Comparison of ENCODE assay signal across 18 cellular contexts in the genomic region with DNA sequence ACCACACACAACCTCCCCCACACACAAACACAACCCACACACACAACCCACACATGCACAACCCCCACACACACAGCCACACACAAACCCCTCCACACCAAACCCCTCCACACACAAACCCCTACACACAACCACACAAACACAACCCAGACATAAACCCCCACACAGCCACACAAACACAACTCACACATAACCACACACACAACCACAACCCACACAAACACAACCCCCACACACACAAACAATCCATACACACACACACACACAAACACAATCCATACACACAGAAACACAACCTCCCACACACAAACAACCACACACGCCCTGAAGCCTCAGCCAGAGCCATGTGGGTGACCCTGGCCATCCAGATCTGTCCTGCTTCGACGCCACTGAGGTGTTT. TPM values are rescaled to one million over a fixed set of nuclear protein-coding genes. Genes with fewer than 3 reads are reported as not detected.
DNase-seq lines count a peak whose midpoint lies in the region; ATAC-seq and TF ChIP-seq lines count a peak whose summit lies in the region.
"Had no signal": no experiment of that assay in that cellular context is flagged by ENCODE, and none has a peak within 500 bp of the region (broad histone marks: within the 10 kb centered on the region; RNA-seq: fewer than 3 reads in every experiment).

No MANE protein-coding gene starts in this region.

- CTCF ChIA-PET in activated CD8-positive, alpha-beta T cell treated with anti-CD3 and anti-CD28 coated beads, Interleukin-2, amount 10 ng/mL, durations not matched to agents 7 days and 5 days (lab: Charles Lee) = interaction anchor here (1.2 to 6.7 kb wide), 4 partner anchors 10 to 379 kb away, joined by 4 to 38 read pairs (median 10); a partner anchor contains a TSS

- no peak for TF ChIP-seq CTCF in left ventricle myocardium inferior (IDR thresholded peaks at IDR 0.05; ENCODE audit: borderline replicate concordance)
- TF ChIP-seq CTCF in tibial nerve (IDR thresholded peaks at IDR 0.05) = no peak
- TF ChIP-seq CTCF in endodermal cell (conservative IDR thresholded peaks at IDR 0.05) = no peak

- 77 to 83% methylated on average over 3 of the region's 3 CpGs for WGBS in tibial nerve, 2 donors
- WGBS in endodermal cell (ENCODE audit: insufficient coverage in 1 of 2, insufficient read length in 1 of 2), 2 experiments = 85 to 100% methylated on average over 1 to 3 of the region's 3 CpGs

- peak overlapping the region; percentile 31 for H3K27ac Mint-ChIP-seq in activated CD8-positive, alpha-beta T cell treated with anti-CD3 and anti-CD28 coated beads, Interleukin-2, amount 10 ng/mL, durations not matched to agents 7 days and 5 days
- H3K27ac Mint-ChIP-seq in immature natural killer cell = peak overlapping the region in 5 of 6 donors; percentile 3 to 87 (median 13)
- H3K27ac Mint-ChIP-seq in endodermal cell = no peak overlapping the region

- POLR2A ChIA-PET in activated CD8-positive, alpha-beta T cell treated with anti-CD3 and anti-CD28 coated beads, Interleukin-2, amount 10 ng/mL, durations not matched to agents 7 days and 5 days (lab: Charles Lee) = no interaction called here

- peaks cover 16% of the 10 kb centered on the region for H3K36me3 ChIP-seq in left ventricle myocardium inferior
- H3K36me3 ChIP-seq in tibial nerve = peaks cover 0 to 20% (median 0%) of the 10 kb centered on the region in 3 donors
- peaks cover 3% of the 10 kb centered on the region for H3K36me3 ChIP-seq in endodermal cell (ENCODE audit: control insufficient read depth, insufficient read depth, low read length)
- H3K36me3 ChIP-seq: HAP-1 had no signal

- ATAC-seq in Right ventricle myocardium inferior (no peak), GM18861 (IDR thresholded peaks at IDR 0.05; ENCODE audit: unreplicated experiment) (no peak)
- no peak for ATAC-seq in activated CD8-positive, alpha-beta T cell treated with anti-CD3 and anti-CD28 coated beads, Interleukin-2, amount 10 ng/mL, durations not matched to agents 7 days and 5 days
- ATAC-seq: left cardiac atrium had no signal

- H3K27me3 ChIP-seq in left ventricle myocardium inferior (ENCODE audit: low read depth) (no peaks in the 10 kb centered on the region), tibial nerve (no peaks in the 10 kb centered on the region), endodermal cell (ENCODE audit: control insufficient read depth, insufficient read depth, low read length, poor library complexity, severe bottlenecking) (no peaks in the 10 kb centered on the region)
- H3K27me3 ChIP-seq: sigmoid colon, SJSA1 had no signal

- peak overlapping the region; percentile 14 for H3K27ac ChIP-seq in left ventricle myocardium inferior (replicated peaks)
- H3K27ac ChIP-seq in tibial nerve = peak overlapping the region in 3 of 4 donors; percentile 3 to 12 (median 8)
- H3K27ac ChIP-seq in endodermal cell (ENCODE audit: low read depth, low read length) = no peak overlapping the region
- H3K27ac ChIP-seq: SJSA1 had no signal

- no peaks in the 10 kb centered on the region for H3K27me3 Mint-ChIP-seq in activated CD8-positive, alpha-beta T cell treated with anti-CD3 and anti-CD28 coated beads, Interleukin-2, amount 10 ng/mL, durations not matched to agents 7 days and 5 days (ENCODE audit: low read depth)
- peaks cover 4 to 6% (median 5%) of the 10 kb centered on the region in 3 donors for H3K27me3 Mint-ChIP-seq in immature natural killer cell (ENCODE audit: low read depth in 3 of 3)
- H3K27me3 Mint-ChIP-seq in endodermal cell (ENCODE audit: insufficient read depth) = no peaks in the 10 kb centered on the region

- H3K4me3 ChIP-seq in left ventricle myocardium inferior = no peak overlapping the region
- no peak overlapping the region for H3K4me3 ChIP-seq in tibial nerve
- H3K4me3 ChIP-seq in endodermal cell (ENCODE audit: low read length) = no peak overlapping the region
- H3K4me3 ChIP-seq: HAP-1, sigmoid colon, SJSA1 had no signal

- TF ChIP-seq POLR2A in tibial nerve (IDR thresholded peaks at IDR 0.05) = no peak

- no peak for TF ChIP-seq EP300 in tibial nerve (IDR thresholded peaks at IDR 0.05)

- H3K9me3 ChIP-seq in left ventricle myocardium inferior (replicated peaks) = no peaks in the 10 kb centered on the region
- no peaks in the 10 kb centered on the region for H3K9me3 ChIP-seq in tibial nerve
- no peaks in the 10 kb centered on the region for H3K9me3 ChIP-seq in endodermal cell (ENCODE audit: control insufficient read depth, low read length)
- H3K9me3 ChIP-seq: HAP-1, sigmoid colon, SJSA1 had no signal

- no peak overlapping the region for H3K9ac ChIP-seq in endodermal cell (ENCODE audit: extremely low read depth, low read length, poor library complexity, severe bottlenecking)

- H3K4me1 ChIP-seq in left ventricle myocardium inferior = peaks cover 70% of the 10 kb centered on the region
- H3K4me1 ChIP-seq in tibial nerve = peaks cover 0 to 62% (median 30%) of the 10 kb centered on the region in 4 donors
- H3K4me1 ChIP-seq in endodermal cell (ENCODE audit: control insufficient read depth, insufficient read depth, low read length) = no peaks in the 10 kb centered on the region
- H3K4me1 ChIP-seq: HAP-1 had no signal

- H3K4me3 Mint-ChIP-seq in activated CD8-positive, alpha-beta T cell treated with anti-CD3 and anti-CD28 coated beads, Interleukin-2, amount 10 ng/mL, durations not matched to agents 7 days and 5 days = no peak overlapping the region
- H3K4me3 Mint-ChIP-seq in immature natural killer cell (no peak overlapping the region), endodermal cell (no peak overlapping the region)

- intact Hi-C loops in left ventricle myocardium inferior (cut with micrococcal nuclease) (loop anchor here (5.0 kb wide), 1 partner anchor 54 kb away; a partner anchor contains a TSS), Right ventricle myocardium inferior (cut with DNase I) (loop anchor here (2.0 to 5.0 kb wide), 2 partner anchors 34 to 53 kb away; no protein-coding TSS in a partner anchor)

- H3K36me3 Mint-ChIP-seq in activated CD8-positive, alpha-beta T cell treated with anti-CD3 and anti-CD28 coated beads, Interleukin-2, amount 10 ng/mL, durations not matched to agents 7 days and 5 days (ENCODE audit: low read depth) = peaks cover 15% of the 10 kb centered on the region
- H3K36me3 Mint-ChIP-seq in immature natural killer cell (peaks cover 0 to 4% (median 3%) of the 10 kb centered on the region in 3 donors), endodermal cell (ENCODE audit: low read depth) (peaks cover 15% of the 10 kb centered on the region)

- no peaks in the 10 kb centered on the region for H3K9me3 Mint-ChIP-seq in activated CD8-positive, alpha-beta T cell treated with anti-CD3 and anti-CD28 coated beads, Interleukin-2, amount 10 ng/mL, durations not matched to agents 7 days and 5 days (ENCODE audit: insufficient read depth)
- H3K9me3 Mint-ChIP-seq in immature natural killer cell (no peaks in the 10 kb centered on the region), endodermal cell (no peaks in the 10 kb centered on the region)

- peaks cover 32% of the 10 kb centered on the region for H3K4me1 Mint-ChIP-seq in activated CD8-positive, alpha-beta T cell treated with anti-CD3 and anti-CD28 coated beads, Interleukin-2, amount 10 ng/mL, durations not matched to agents 7 days and 5 days (ENCODE audit: low read depth)
- peaks cover 29 to 32% of the 10 kb centered on the region in 2 donors for H3K4me1 Mint-ChIP-seq in immature natural killer cell
- peaks cover 9% of the 10 kb centered on the region for H3K4me1 Mint-ChIP-seq in endodermal cell

- DNase-seq in left ventricle myocardium inferior (no peak), Right ventricle myocardium inferior (ENCODE audit: missing footprints) (no peak), immature natural killer cell (no peak), tibial nerve (ENCODE audit: low spot score in 2 of 2) (no peak), DMS 273 (lab: John Stamatoyannopoulos, UW; ENCODE audit: unreplicated experiment) (no peak), endodermal cell (no peak)
- no peak for DNase-seq in activated CD8-positive, alpha-beta T cell treated with anti-CD3 and anti-CD28 coated beads, Interleukin-2, amount 10 ng/mL, durations not matched to agents 7 days and 5 days
- DNase-seq: left cardiac atrium; midbrain; NCI-H2081; NCI-H524; occipital lobe; stimulated activated CD4-positive, alpha-beta T cell treated with anti-CD3 and anti-CD28 coated beads, Interleukin-2, amount 100 ng/mL, for 24 hours; T-helper 9 cell had no signal

RNA-seq across cellular contexts. Expression of a gene that starts 30.0 kb away (rescaled TPM):
- total RNA-seq in left ventricle myocardium inferior (24.1 TPM), Right ventricle myocardium inferior (26.0 TPM), tibial nerve (10 to 100 TPM; 43.5 to 82.2 (median 52.4) TPM), endodermal cell (100 to 1,000 TPM; 156 to 212 TPM)
- 10 to 100 TPM; 26.7 to 33.5 TPM for total RNA-seq in activated CD8-positive, alpha-beta T cell treated with anti-CD3 and anti-CD28 coated beads, Interleukin-2, amount 10 ng/mL, durations not matched to agents 7 days and 5 days
- 10 to 100 TPM; 29.7 to 32.2 (median 31.2) TPM for polyA plus RNA-seq in immature natural killer cell
- polyA plus RNA-seq in endodermal cell (2013, experiment 1 of 2) = 502 TPM
- 458 TPM for polyA plus RNA-seq in endodermal cell (2013, experiment 2 of 2)

RNA-seq across cellular contexts. Expression of a gene that starts 48.8 kb away (rescaled TPM):
- total RNA-seq in left ventricle myocardium inferior (30.8 TPM), Right ventricle myocardium inferior (36.2 TPM), tibial nerve (100 to 1,000 TPM in 1 of 4 donors, 10 to 100 TPM in 3; 67.4 to 172 (median 84.2) TPM), endodermal cell (10 to 100 TPM; 35.9 to 43.5 TPM)
- 100 to 1,000 TPM; 198 to 204 TPM for total RNA-seq in activated CD8-positive, alpha-beta T cell treated with anti-CD3 and anti-CD28 coated beads, Interleukin-2, amount 10 ng/mL, durations not matched to agents 7 days and 5 days
- 100 to 1,000 TPM in 2 of 3 donors, 10 to 100 TPM in 1; 73.5 to 122 (median 107) TPM for polyA plus RNA-seq in immature natural killer cell
- polyA plus RNA-seq in endodermal cell (2013, experiment 1 of 2) = 154 TPM
- 157 TPM for polyA plus RNA-seq in endodermal cell (2013, experiment 2 of 2)

RNA-seq across cellular contexts. Expression of a gene that starts 53.9 kb away (rescaled TPM):
- total RNA-seq in left ventricle myocardium inferior = 7.9 TPM
- 8.4 TPM for total RNA-seq in Right ventricle myocardium inferior
- total RNA-seq in activated CD8-positive, alpha-beta T cell treated with anti-CD3 and anti-CD28 coated beads, Interleukin-2, amount 10 ng/mL, durations not matched to agents 7 days and 5 days = 10 to 100 TPM; 20.8 to 22.3 TPM
- 10 to 100 TPM in 2 of 3 donors, 1 to 10 TPM in 1; 9.1 to 21.1 (median 11.1) TPM for polyA plus RNA-seq in immature natural killer cell
- 10 to 100 TPM; 13.8 to 45.9 (median 26.0) TPM for total RNA-seq in tibial nerve
- 10 to 100 TPM; 10.9 to 15.4 TPM for total RNA-seq in endodermal cell
- polyA plus RNA-seq in endodermal cell (2013, experiment 1 of 2) = 7.1 TPM
- 6.6 TPM for polyA plus RNA-seq in endodermal cell (2013, experiment 2 of 2)
